31 cellular contexts compared by ENCODE assay signal in genomic region chr7:134041477-134041876, GRCh38.
"Had no signal": no experiment of that assay in that cellular context is flagged by ENCODE, and none has a peak within 500 bp of the region (broad histone marks: within the 10 kb centered on the region; RNA-seq: fewer than 3 reads in every experiment).

No MANE protein-coding gene starts in this region.

- DNase-seq: activated B cell treated with CpG ODN at 0.5 μM for 24 hours; activated CD4-positive, alpha-beta memory T cell treated with anti-CD3 and anti-CD28 coated beads for 36 hours; activated CD4-positive, alpha-beta T cell treated with anti-CD3 and anti-CD28 coated beads for 4 hours; activated CD4-positive, alpha-beta T cell treated with anti-CD3 and anti-CD28 coated beads, Interleukin-2, amount 10 ng/mL, durations not matched to agents 24 days and 14 days; activated CD4-positive, alpha-beta T cell treated with anti-CD3 and anti-CD28 coated beads, Interleukin-2, amount 50 U/mL, for 1 hour; activated CD4-positive, alpha-beta T cell treated with anti-CD3 and anti-CD28 coated beads, Interleukin-2, amount 50 U/mL, for 4 hours; activated CD4-positive, CD25-positive, alpha-beta regulatory T cell treated with anti-CD3 and anti-CD28 coated beads, Interleukin-2, amount 50 U/mL, for 72 hours; activated CD8-positive, alpha-beta memory T cell treated with anti-CD3 and anti-CD28 coated beads, Interleukin-2, amount 50 U/mL, for 4 hours; activated CD8-positive, alpha-beta T cell treated with anti-CD3 and anti-CD28 coated beads for 36 hours; activated gamma-delta T cell; activated naive CD4-positive, alpha-beta T cell treated with anti-CD3 and anti-CD28 coated beads, Interleukin-2, amount 10 ng/mL, durations not matched to agents 7 days and 5 days; activated naive CD4-positive, alpha-beta T cell treated with Interleukin-2 at 50 U/mL for 16 hours; activated naive CD8-positive, alpha-beta T cell treated with anti-CD3 and anti-CD28 coated beads, Interleukin-2, amount 10 ng/mL, durations not matched to agents 7 days and 5 days; activated naive CD8-positive, alpha-beta T cell treated with anti-CD3 and anti-CD28 coated beads, Interleukin-2, amount 50 U/mL, for 24 hours; activated T-cell treated with anti-CD3 and anti-CD28 coated beads for 4 hours; activated T-cell treated with anti-CD3 and anti-CD28 coated beads, Interleukin-2, amount 50 U/mL, for 1 hour; activated T-cell treated with anti-CD3 and anti-CD28 coated beads, Interleukin-2, amount 50 U/mL, for 4 hours; activated T-cell treated with anti-CD3 and anti-CD28 coated beads, Interleukin-2, amount 50 U/mL, for 72 hours; amygdala; anterior cingulate cortex; caudate nucleus; cerebellar nuclear complex; T-helper 1 cell; T-helper 2 cell; T-helper 9 cell had no signal

- H3K4me3 ChIP-seq: ascending aorta, cardiac muscle cell had no signal

- H3K4me1 ChIP-seq: ascending aorta had no signal

- H3K36me3 ChIP-seq: ascending aorta, cardiac muscle cell had no signal

- H3K27ac ChIP-seq: ascending aorta, cardiac muscle cell, VCaP had no signal

- FAIRE-seq: bronchial epithelial cell, TTC549 had no signal

- H3K27me3 ChIP-seq: ascending aorta, cardiac muscle cell had no signal

- ATAC-seq: activated CD8-positive, alpha-beta T cell treated with anti-CD3 and anti-CD28 coated beads for 36 hours; activated naive CD8-positive, alpha-beta T cell treated with anti-CD3 and anti-CD28 coated beads, Interleukin-2, amount 50 U/mL, for 24 hours; activated T-cell treated with anti-CD3 and anti-CD28 coated beads, Interleukin-2, amount 50 U/mL, for 4 hours; activated T-cell treated with anti-CD3 and anti-CD28 coated beads, Interleukin-2, amount 50 U/mL, for 72 hours; activated T-helper 17 cell treated with anti-CD3 and anti-CD28 coated beads, Interleukin-2, amount 50 U/mL, for 72 hours had no signal

- H3K9me3 ChIP-seq: ascending aorta had no signal
